Comparison of ENCODE assay signal across 8 cellular contexts in genomic region chr3:138834359-138835176, GRCh38. TPM values are rescaled to one million over a fixed set of nuclear protein-coding genes. Genes with fewer than 3 reads are reported as not detected.
DNase-seq lines count a peak whose midpoint lies in the region; ATAC-seq and TF ChIP-seq lines count a peak whose summit lies in the region.

Gene PIK3CB (minus strand): TSS chr3:138834928. CDS start chr3:138759343, 75,585 bp downstream.

- peaks cover 13% of the 10 kb centered on the region for H3K4me1 ChIP-seq in adipocyte (ENCODE audit: control insufficient read depth, insufficient read depth, low read length)
- peaks cover 0 to 33% (median 10%) of the 10 kb centered on the region in 12 donors for H3K4me1 ChIP-seq in heart left ventricle
- H3K4me1 ChIP-seq in prostate gland (replicated peaks), result no peaks in the 10 kb centered on the region

- TF ChIP-seq POLR2A in heart left ventricle (IDR thresholded peaks at IDR 0.05) (peak in 1 of 2 donors; percentile 83), prostate gland (IDR thresholded peaks at IDR 0.05) (peak; percentile 81)

- H3K36me3 ChIP-seq in adipocyte (ENCODE audit: control insufficient read depth, insufficient read depth, low read length, severe bottlenecking), result no peaks in the 10 kb centered on the region
- no peaks in the 10 kb centered on the region for H3K36me3 ChIP-seq in heart left ventricle
- H3K36me3 ChIP-seq in prostate gland, result no peaks in the 10 kb centered on the region

- H3K9ac ChIP-seq in adipocyte (ENCODE audit: low read length), result peak within 1 kb of the TSS; percentile 94

- H3K9me3 ChIP-seq in adipocyte (ENCODE audit: control insufficient read depth, low read length) (no peaks in the 10 kb centered on the region), heart left ventricle (no peaks in the 10 kb centered on the region), prostate gland (no peaks in the 10 kb centered on the region)

- H3K27me3 ChIP-seq in adipocyte (replicated peaks; ENCODE audit: control insufficient read depth, insufficient read depth, low read length) (no peaks in the 10 kb centered on the region), heart left ventricle (no peaks in the 10 kb centered on the region), prostate gland (replicated peaks; ENCODE audit: insufficient read depth) (no peaks in the 10 kb centered on the region)

- 0 to 1% (median 1%) methylated on average over 27 to 100 of the region's 100 CpGs for WGBS in heart left ventricle, 4 donors
- WGBS in prostate gland, result 0% methylated on average over 80 of the region's 100 CpGs

- H3K4me3 ChIP-seq in GM12865 (ENCODE audit: low read depth, low read length) (peak within 1 kb of the TSS; percentile 91), adipocyte (ENCODE audit: low read length) (peak within 1 kb of the TSS; percentile 92), heart left ventricle (peak within 1 kb of the TSS; percentile 86 to 100 (median 96)), prostate gland (peak within 1 kb of the TSS; percentile 97 to 98)

- TF ChIP-seq CTCF in GM12865 (IDR thresholded peaks at IDR 0.05; ENCODE audit: insufficient read depth, low read depth, low read length, missing control alignments) (peak; percentile 26), heart left ventricle (IDR thresholded peaks at IDR 0.05) (peak in 11 of 12 donors; percentile 7 to 50 (median 28)), prostate gland (IDR thresholded peaks at IDR 0.05) (peak in 2 of 4 experiments; percentile 35 to 40)

- DNase-seq in GM12865 (ENCODE audit: low read depth) (peak; percentile 91), NCI-H1105 treated with DMSO at 0.1 percent for 48 hours (lab: John Stamatoyannopoulos, UW) (peak; percentile 95), T follicular helper cell (ENCODE audit: low read depth) (peak; percentile 81), adipocyte (ENCODE audit: low read depth) (peak; percentile 94), heart left ventricle (peak; percentile 91 to 96 (median 93)), prostate gland (ENCODE audit: low spot score) (peak; percentile 88), ureter (ENCODE audit: low spot score) (peak; percentile 92)

- H3K27ac ChIP-seq in heart left ventricle, result peak within 1 kb of the TSS; percentile 77 to 99 (median 96)
- peak within 1 kb of the TSS; percentile 86 to 94 for H3K27ac ChIP-seq in prostate gland

- ATAC-seq in HG02610 (IDR thresholded peaks at IDR 0.05; ENCODE audit: unreplicated experiment), result peak; percentile 96
- peak; percentile 95 to 99 (median 98) for ATAC-seq in heart left ventricle

- intact Hi-C loops in heart left ventricle (cut with DNase I) (loop anchor here (1.0 to 10.0 kb wide), 15 partner anchors 60 to 240 kb away; partner anchors contain the start of genes FAIM (in 2 of the 10) and CEP70 (in 1 of the 10)), prostate gland (cut with DNase I) (loop anchor here (5.0 to 10.0 kb wide), 4 partner anchors 60 to 227 kb away; partner anchors contain the start of gene FAIM)

RNA-seq across cellular contexts. Expression of gene PIK3CB, which starts in this region (rescaled TPM):
- total RNA-seq in heart left ventricle, result 10 to 100 TPM; 23.4 to 38.1 (median 29.4) TPM
- polyA plus RNA-seq in heart left ventricle, result 10 to 100 TPM in 1 of 2 donors, 1 to 10 TPM in 1; 6.9 to 30.5 TPM
- 10 to 100 TPM; 27.5 to 28.9 TPM for total RNA-seq in prostate gland
- total RNA-seq in ureter, result 41.5 TPM

Comparison
In these comparisons a context has a peak if more than half of its experiments do, and no peak if none do; other contexts are left out.
1. Peak in every context shown above with its lines: DNase-seq, ATAC-seq, H3K4me3 ChIP-seq and H3K27ac ChIP-seq.